ENCODE assay signal across 24 cellular contexts in genomic region chr18:61466736-61467135, GRCh38.
"Had no signal": no experiment of that assay in that cellular context is flagged by ENCODE, and none has a peak within 500 bp of the region (broad histone marks: within the 10 kb centered on the region; RNA-seq: fewer than 3 reads in every experiment).

No MANE protein-coding gene starts in this region.

- H3K4me1 Mint-ChIP-seq: activated CD4-positive, alpha-beta T cell treated with anti-CD3 and anti-CD28 coated beads for 36 hours; activated CD8-positive, alpha-beta memory T cell treated with anti-CD3 and anti-CD28 coated beads, Interleukin-2, amount 10 ng/mL, durations not matched to agents 7 days and 5 days; stimulated activated memory B cell treated with anti-CD40 and anti-IgM and Interleukin-4, amounts not matched to agents 10 μg/mL and 1 μg/mL and 100 μg/mL, for 72 hours; stimulated activated naive CD8-positive, alpha-beta T cell treated with anti-CD3 and anti-CD28 coated beads, Interleukin-15, amount 100 ng/mL, for 72 hours had no signal

- H3K9me3 ChIP-seq: breast epithelium, heart right ventricle, lower lobe of right lung, mucosa of descending colon, pancreas, right lobe of liver, tibial artery had no signal

- H3K36me3 Mint-ChIP-seq: activated CD8-positive, alpha-beta memory T cell treated with anti-CD3 and anti-CD28 coated beads, Interleukin-2, amount 10 ng/mL, durations not matched to agents 7 days and 5 days; activated naive CD4-positive, alpha-beta T cell treated with anti-CD3 and anti-CD28 coated beads, Interleukin-2, amount 50 U/mL, for 72 hours; stimulated activated memory B cell treated with anti-CD40 and anti-IgM and Interleukin-4, amounts not matched to agents 10 μg/mL and 1 μg/mL and 100 μg/mL, for 72 hours had no signal

- H3K27ac ChIP-seq: breast epithelium, heart right ventricle, lower lobe of right lung, pancreas, right lobe of liver, tibial artery had no signal

- DNase-seq: activated CD4-positive, alpha-beta T cell treated with anti-CD3 and anti-CD28 coated beads for 36 hours; activated CD4-positive, CD25-positive, alpha-beta regulatory T cell; activated CD8-positive, alpha-beta memory T cell treated with anti-CD3 and anti-CD28 coated beads, Interleukin-2, amount 10 ng/mL, durations not matched to agents 7 days and 5 days; activated CD8-positive, alpha-beta T cell treated with anti-CD3 and anti-CD28 coated beads, Interleukin-2, amount 10 ng/mL, durations not matched to agents 7 days and 5 days; activated T-cell treated with anti-CD3 and anti-CD28 coated beads, Interleukin-2, amount 50 U/mL, for 48 hours; central memory CD4-positive, alpha-beta T cell; foreskin fibroblast; heart right ventricle; kidney glomerular epithelial cell; lower lobe of right lung; mesendoderm; mucosa of descending colon; pancreas; right lobe of liver; stimulated activated CD4-positive, alpha-beta T cell treated with anti-CD3 and anti-CD28 coated beads, Interleukin-4, amount 100 ng/mL, for 24 hours; stimulated activated naive CD8-positive, alpha-beta T cell treated with anti-CD3 and anti-CD28 coated beads, Interleukin-15, amount 100 ng/mL, for 72 hours; T-helper 1 cell; tibial artery had no signal

- H3K4me3 ChIP-seq: breast epithelium, heart right ventricle, lower lobe of right lung, mucosa of descending colon, pancreas, right lobe of liver, tibial artery had no signal

- H3K36me3 ChIP-seq: breast epithelium, heart right ventricle, lower lobe of right lung, pancreas, right lobe of liver, tibial artery had no signal

- H3K27me3 ChIP-seq: breast epithelium, heart right ventricle, pancreas, right lobe of liver, tibial artery had no signal

- H3K9me3 Mint-ChIP-seq: activated naive CD4-positive, alpha-beta T cell treated with anti-CD3 and anti-CD28 coated beads, Interleukin-2, amount 50 U/mL, for 72 hours; activated T-helper 2 cell treated with anti-CD3 and anti-CD28 coated beads, Interferon-gamma antibody, Interleukin-2, Interleukin-4, amounts not matched to agents 10 μg/mL and 5 μg/mL and 100 μg/mL, durations not matched to agents 14 hours and 24 hours and 36 hours; nephron; stimulated activated memory B cell treated with anti-CD40 and anti-IgM and Interleukin-4, amounts not matched to agents 10 μg/mL and 1 μg/mL and 100 μg/mL, for 72 hours; stimulated activated naive CD8-positive, alpha-beta T cell treated with anti-CD3 and anti-CD28 coated beads, Interleukin-15, amount 100 ng/mL, for 72 hours; T-helper 2 cell treated with Interferon-gamma antibody and Interleukin-4, amounts not matched to agents 5 μg/mL and 100 μg/mL, for 36 hours had no signal

- H3K4me3 Mint-ChIP-seq: activated CD4-positive, alpha-beta T cell treated with anti-CD3 and anti-CD28 coated beads for 36 hours; activated CD8-positive, alpha-beta memory T cell treated with anti-CD3 and anti-CD28 coated beads, Interleukin-2, amount 10 ng/mL, durations not matched to agents 7 days and 5 days; activated CD8-positive, alpha-beta T cell treated with anti-CD3 and anti-CD28 coated beads, Interleukin-2, amount 10 ng/mL, durations not matched to agents 7 days and 5 days; nephron; stimulated activated memory B cell treated with anti-CD40 and anti-IgM and Interleukin-4, amounts not matched to agents 10 μg/mL and 1 μg/mL and 100 μg/mL, for 72 hours; stimulated activated naive CD8-positive, alpha-beta T cell treated with anti-CD3 and anti-CD28 coated beads, Interleukin-15, amount 100 ng/mL, for 72 hours; T-helper 2 cell treated with Interferon-gamma antibody and Interleukin-4, amounts not matched to agents 5 μg/mL and 100 μg/mL, for 36 hours had no signal

- H3K4me1 ChIP-seq: breast epithelium, lower lobe of right lung, pancreas, right lobe of liver, tibial artery had no signal

- H3K27ac Mint-ChIP-seq: activated CD4-positive, alpha-beta T cell treated with anti-CD3 and anti-CD28 coated beads for 36 hours; activated CD8-positive, alpha-beta memory T cell treated with anti-CD3 and anti-CD28 coated beads, Interleukin-2, amount 10 ng/mL, durations not matched to agents 7 days and 5 days; activated CD8-positive, alpha-beta T cell treated with anti-CD3 and anti-CD28 coated beads, Interleukin-2, amount 10 ng/mL, durations not matched to agents 7 days and 5 days; activated naive CD4-positive, alpha-beta T cell treated with anti-CD3 and anti-CD28 coated beads, Interleukin-2, amount 50 U/mL, for 72 hours; activated T-helper 2 cell treated with anti-CD3 and anti-CD28 coated beads, Interferon-gamma antibody, Interleukin-2, Interleukin-4, amounts not matched to agents 10 μg/mL and 5 μg/mL and 100 μg/mL, durations not matched to agents 14 hours and 24 hours and 36 hours; nephron; stimulated activated memory B cell treated with anti-CD40 and anti-IgM and Interleukin-4, amounts not matched to agents 10 μg/mL and 1 μg/mL and 100 μg/mL, for 72 hours; stimulated activated naive CD8-positive, alpha-beta T cell treated with anti-CD3 and anti-CD28 coated beads, Interleukin-15, amount 100 ng/mL, for 72 hours; T-helper 2 cell treated with Interferon-gamma antibody and Interleukin-4, amounts not matched to agents 5 μg/mL and 100 μg/mL, for 36 hours had no signal

- H3K27me3 Mint-ChIP-seq: activated CD8-positive, alpha-beta memory T cell treated with anti-CD3 and anti-CD28 coated beads, Interleukin-2, amount 10 ng/mL, durations not matched to agents 7 days and 5 days; stimulated activated naive CD8-positive, alpha-beta T cell treated with anti-CD3 and anti-CD28 coated beads, Interleukin-15, amount 100 ng/mL, for 72 hours had no signal
